In the genomic region with DNA sequence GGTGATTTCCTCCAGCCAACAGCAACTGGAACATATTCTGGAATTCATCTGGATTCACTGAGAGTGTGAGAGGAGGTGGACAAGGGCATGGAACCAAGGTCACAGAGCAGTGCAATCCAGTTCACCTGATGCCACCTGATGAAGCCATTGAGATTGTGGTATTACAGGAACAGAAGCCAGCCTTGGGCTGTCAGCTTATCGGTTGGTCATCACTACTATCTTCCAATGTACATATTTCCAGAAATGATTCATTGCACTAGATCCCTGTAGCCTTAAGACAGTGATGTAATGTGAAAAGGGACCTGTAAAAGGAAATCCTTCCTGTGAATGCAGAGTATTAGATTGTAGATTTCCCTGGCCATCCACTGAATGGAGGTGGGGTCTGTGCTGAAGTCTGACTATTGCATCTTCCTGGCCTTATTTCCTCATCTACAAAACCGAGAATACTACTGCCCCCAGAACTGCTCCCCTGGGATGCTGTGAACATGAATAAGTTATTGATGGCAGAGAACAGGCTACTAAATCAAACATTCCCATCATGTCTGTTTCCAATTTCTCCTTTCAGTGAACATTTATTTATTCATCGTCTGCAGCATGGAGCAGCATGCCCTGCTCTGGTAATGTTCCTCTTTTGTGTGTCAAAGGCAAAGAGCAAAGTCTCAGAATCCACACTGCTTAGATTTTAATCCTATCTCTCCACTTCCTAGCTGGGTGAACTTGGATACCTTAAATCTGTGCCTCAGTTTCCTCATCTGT, we compare ENCODE assay signal across 14 cellular contexts. TPM values are rescaled to one million over a fixed set of nuclear protein-coding genes. Genes with fewer than 3 reads are reported as not detected.
DNase-seq lines count a peak whose midpoint lies in the region; ATAC-seq and TF ChIP-seq lines count a peak whose summit lies in the region.
"Had no signal": no experiment of that assay in that cellular context is flagged by ENCODE, and none has a peak within 500 bp of the region (broad histone marks: within the 10 kb centered on the region; RNA-seq: fewer than 3 reads in every experiment).

No MANE protein-coding gene starts in this region.

- H3K27ac ChIP-seq in liver (ENCODE audit: low read depth in 1 of 2, low read length in 2 of 2), result no peak overlapping the region
- no peak overlapping the region for H3K27ac ChIP-seq in suprapubic skin
- H3K27ac ChIP-seq: RWPE1 had no signal

- no peak for TF ChIP-seq EP300 in suprapubic skin (IDR thresholded peaks at IDR 0.05)

- TF ChIP-seq CTCF in LNCaP clone FGC (IDR thresholded peaks at IDR 0.05; ENCODE audit: control insufficient read depth, extremely low read depth, insufficient read depth) (no peak), choroid plexus epithelial cell (conservative IDR thresholded peaks at IDR 0.05; ENCODE audit: low read depth, low read length) (no peak), liver (IDR thresholded peaks at IDR 0.05; ENCODE audit: low read depth, low read length, missing input control) (no peak), suprapubic skin (IDR thresholded peaks at IDR 0.05) (no peak)

- no peak overlapping the region for H3K9ac ChIP-seq in liver (ENCODE audit: low read depth in 1 of 2, low read length in 2 of 2)

- 57% methylated on average over 3 of the region's 3 CpGs for WGBS in liver
- 60% methylated on average over 3 of the region's 3 CpGs for WGBS in suprapubic skin

- H3K27me3 ChIP-seq in liver (ENCODE audit: control insufficient read depth in 4 of 4, insufficient read depth in 4 of 4, low read length in 3 of 4) (no peaks in the 10 kb centered on the region), suprapubic skin (no peaks in the 10 kb centered on the region)

- no peak for TF ChIP-seq RAD21 in liver (IDR thresholded peaks at IDR 0.05)

- H3K4me1 ChIP-seq in liver (ENCODE audit: control insufficient read depth in 4 of 4, insufficient read depth in 4 of 4, low read length in 3 of 4), result peaks cover 2 to 17% (median 12%) of the 10 kb centered on the region in 4 donors
- no peaks in the 10 kb centered on the region for H3K4me1 ChIP-seq in suprapubic skin

- no peaks in the 10 kb centered on the region for H3K36me3 ChIP-seq in liver (ENCODE audit: control insufficient read depth in 4 of 4, insufficient read depth in 3 of 4, low read depth in 1 of 4, low read length in 3 of 4)
- no peaks in the 10 kb centered on the region for H3K36me3 ChIP-seq in suprapubic skin

- ATAC-seq in GM21717 (IDR thresholded peaks at IDR 0.05; ENCODE audit: unreplicated experiment), result no peak
- no peak for ATAC-seq in GM18520 (IDR thresholded peaks at IDR 0.05; ENCODE audit: unreplicated experiment)
- ATAC-seq in HG03520 (IDR thresholded peaks at IDR 0.05; ENCODE audit: unreplicated experiment), result no peak

- H3K4me3 ChIP-seq in LNCaP clone FGC (ENCODE audit: low read depth, low read length) (no peak overlapping the region), choroid plexus epithelial cell (ENCODE audit: low read depth, low read length) (no peak overlapping the region), liver (ENCODE audit: low read depth in 1 of 3, low read length in 3 of 3) (no peak overlapping the region), suprapubic skin (no peak overlapping the region)

- H3K9me3 ChIP-seq in liver (ENCODE audit: control insufficient read depth in 4 of 4, low read length in 3 of 4) (no peaks in the 10 kb centered on the region), suprapubic skin (no peaks in the 10 kb centered on the region)

- no peak for TF ChIP-seq POLR2A in suprapubic skin (IDR thresholded peaks at IDR 0.05)

- DNase-seq in A172 (ENCODE audit: low spot score) (peak; percentile 73), LNCaP clone FGC (ENCODE audit: low read depth) (peak; percentile 41), choroid plexus epithelial cell (ENCODE audit: low read depth) (peak; percentile 58), suprapubic skin (ENCODE audit: low spot score in 2 of 2) (no peak)
- DNase-seq: activated CD8-positive, alpha-beta memory T cell treated with anti-CD3 and anti-CD28 coated beads, Interleukin-2, amount 50 U/mL, for 4 hours; activated naive CD4-positive, alpha-beta T cell treated with anti-CD3 and anti-CD28 coated beads, Interleukin-2, amount 10 ng/mL, durations not matched to agents 7 days and 5 days; CD4-positive, alpha-beta memory T cell; glutamatergic neuron; stimulated activated CD4-positive, alpha-beta T cell treated with anti-CD3 and anti-CD28 coated beads, Interleukin-15, amount 100 ng/mL, for 24 hours had no signal

TF ChIP-seq in liver, 16 proteins besides CTCF, POLR2A, EP300 and RAD21:
- TF ChIP-seq HNF4A (conservative IDR thresholded peaks at IDR 0.05) (peak; percentile 58), JUND (IDR thresholded peaks at IDR 0.05) (peak in 1 of 2 donors; percentile 12)
- TF ChIP-seq, protein P1, sequence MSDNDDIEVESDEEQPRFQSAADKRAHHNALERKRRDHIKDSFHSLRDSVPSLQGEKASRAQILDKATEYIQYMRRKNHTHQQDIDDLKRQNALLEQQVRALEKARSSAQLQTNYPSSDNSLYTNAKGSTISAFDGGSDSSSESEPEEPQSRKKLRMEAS (IDR thresholded peaks at IDR 0.05), result no peak

RNA-seq across cellular contexts. Expression of a gene that starts 47.4 kb away (rescaled TPM):
- 666 and 678 TPM in 2 replicates for total RNA-seq in A172 (2014; rRNA removed; shearing (Covaris generic))
- 100 to 1,000 TPM in 1 of 2 donors, 10 to 100 TPM in 1; 64.7 to 101 TPM for total RNA-seq in liver
- polyA plus RNA-seq in liver, result 10 to 100 TPM; 69.6 to 73.3 TPM
- 100 to 1,000 TPM in 3 of 4 donors, 10 to 100 TPM in 1; 85.4 to 182 (median 127) TPM for total RNA-seq in suprapubic skin

Comparison
In these comparisons a context has a peak if more than half of its experiments do, and no peak if none do; other contexts are left out.
1. DNase-seq: peak in A172 (single experiment), LNCaP clone FGC (single experiment) and choroid plexus epithelial cell (single experiment); none in suprapubic skin (0 of 2).